19 cellular contexts compared by ENCODE assay signal in the genomic region with DNA sequence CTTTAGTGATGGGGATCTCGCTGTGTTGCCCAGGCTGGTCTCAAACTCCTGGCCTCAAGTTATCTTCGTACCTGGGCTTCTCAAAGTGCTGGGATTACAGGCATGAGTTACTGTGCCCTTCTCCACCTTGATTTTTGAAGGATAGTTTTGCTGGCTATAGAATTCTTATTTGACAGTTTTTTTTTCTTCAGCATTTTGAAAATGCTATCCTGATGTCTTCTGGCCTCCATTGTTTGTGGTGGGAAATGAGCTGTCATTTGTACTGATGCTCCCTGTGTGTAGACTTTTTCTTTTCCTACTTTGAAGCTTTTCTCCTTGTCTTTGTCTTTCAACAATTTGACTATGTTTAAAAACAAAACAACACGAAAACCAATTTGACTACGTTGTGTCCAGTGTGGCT. TPM values are rescaled to one million over a fixed set of nuclear protein-coding genes. Genes with fewer than 3 reads are reported as not detected.
DNase-seq lines count a peak whose midpoint lies in the region; ATAC-seq, FAIRE-seq and TF ChIP-seq lines count a peak whose summit lies in the region.
"Had no signal": no experiment of that assay in that cellular context is flagged by ENCODE, and none has a peak within 500 bp of the region (broad histone marks: within the 10 kb centered on the region; RNA-seq: fewer than 3 reads in every experiment).

No MANE protein-coding gene starts in this region.

- H3K9me2 ChIP-seq in GM23248 (ENCODE audit: insufficient read depth) (no peaks in the 10 kb centered on the region), SU-DHL-6 (replicated peaks; ENCODE audit: insufficient read depth, low read length) (no peaks in the 10 kb centered on the region)

- in situ Hi-C loops in GM23248 (cut with MboI): no loop called here

- H3K79me2 ChIP-seq in GM23248 (ENCODE audit: insufficient read depth) (peaks cover 98% of the 10 kb centered on the region), SU-DHL-6 (ENCODE audit: insufficient read depth, low read length) (peaks cover 93% of the 10 kb centered on the region)

- peaks cover 13% of the 10 kb centered on the region for H3K9me3 ChIP-seq in A549
- H3K9me3 ChIP-seq in GM23248 (ENCODE audit: low read depth): no peaks in the 10 kb centered on the region
- H3K9me3 ChIP-seq in SU-DHL-6 (ENCODE audit: insufficient read depth, low read length): peaks cover 11% of the 10 kb centered on the region; the same call in 1 of the 2 replicates
- peaks cover 0 to 6% of the 10 kb centered on the region in 2 donors for H3K9me3 ChIP-seq in CD4-positive, alpha-beta memory T cell (ENCODE audit: control insufficient read depth in 1 of 2, low read length in 2 of 2)

- H3K4me2 ChIP-seq in A549: no peak overlapping the region
- no peak overlapping the region for H3K4me2 ChIP-seq in GM23248 (ENCODE audit: unreplicated experiment)
- H3K4me2 ChIP-seq in SU-DHL-6 (ENCODE audit: low read depth, low read length, poor library complexity, severe bottlenecking): peak overlapping the region; percentile 53

- no peak for TF ChIP-seq RAD21 in A549 (conservative IDR thresholded peaks at IDR 0.05 in 1 of 2, IDR thresholded peaks at IDR 0.05 in 1 of 2)

- 95% methylated on average over 4 of the region's 4 CpGs for WGBS in A549 (ENCODE audit: missing lambda C conversion rate)
- 99 to 100% methylated on average over 4 of the region's 4 CpGs for WGBS in GM23248 (ENCODE audit: low coverage in 1 of 2, low lambda C conversion rate in 2 of 2, missing lambda C conversion rate in 2 of 2), 2 experiments

- H3K4me1 ChIP-seq in A549: peaks cover 22% of the 10 kb centered on the region; the same call in 2 of the 3 replicates
- peaks cover 25% of the 10 kb centered on the region for H3K4me1 ChIP-seq in GM23248 (ENCODE audit: insufficient read depth)
- H3K4me1 ChIP-seq in CD4-positive, alpha-beta memory T cell (ENCODE audit: insufficient read depth, low read length): no peaks in the 10 kb centered on the region
- H3K4me1 ChIP-seq: SJCRH30 had no signal

- H3K27ac ChIP-seq in A549 (no peak overlapping the region), GM23248 (peak overlapping the region; percentile 16; the same call in 1 of the 2 replicates), SU-DHL-6 (ENCODE audit: low read depth, low read length) (peak overlapping the region; percentile 92)
- H3K27ac ChIP-seq in CD4-positive, alpha-beta memory T cell (ENCODE audit: low read depth, low read length): no peak overlapping the region
- H3K27ac ChIP-seq: C4-2B, SJCRH30 had no signal

- peak; percentile 96 for FAIRE-seq in A549 (lab: Jason Lieb, UNC)

- H3K9me3 Mint-ChIP-seq in glutamatergic neuron (ENCODE audit: unreplicated experiment): peaks cover 2% of the 10 kb centered on the region
- H3K9me3 Mint-ChIP-seq in CD4-positive, alpha-beta memory T cell: peaks cover 0 to 41% (median 20%) of the 10 kb centered on the region in 8 donors

- H3K36me3 ChIP-seq in GM23248 (ENCODE audit: low read depth) (no peaks in the 10 kb centered on the region), SU-DHL-6 (ENCODE audit: low read length) (peaks cover 20% of the 10 kb centered on the region)
- no peaks in the 10 kb centered on the region for H3K36me3 ChIP-seq in CD4-positive, alpha-beta memory T cell (ENCODE audit: insufficient read depth, low read length)

- no peak for DNase-seq in A549 (ENCODE audit: low read depth in 1 of 2, low spot score in 1 of 2)
- DNase-seq in GM23248: no peak
- no peak for DNase-seq in glutamatergic neuron
- no peak for DNase-seq in activated CD4-positive, CD25-positive, alpha-beta regulatory T cell (lab: John Stamatoyannopoulos, UW)
- DNase-seq in CD4-positive, alpha-beta memory T cell: no peak
- no peak for DNase-seq in NCI-H1092 treated with DMSO at 0.1 percent for 48 hours (lab: John Stamatoyannopoulos, UW)
- DNase-seq: DMS153, H7, NCI-H1417, NCI-H1930, NCI-H446, NCI-H69, OCI-M1, RPMI8226, SJCRH30 had no signal

- H3K27ac Mint-ChIP-seq in glutamatergic neuron (ENCODE audit: unreplicated experiment): peak overlapping the region; percentile 57
- no peak overlapping the region for H3K27ac Mint-ChIP-seq in CD4-positive, alpha-beta memory T cell

- TF ChIP-seq CTCF in A549 (IDR thresholded peaks at IDR 0.05) (no peak), SU-DHL-6 (IDR thresholded peaks at IDR 0.05; ENCODE audit: insufficient read depth, low read length, poor library complexity, severe bottlenecking) (no peak), glutamatergic neuron (IDR thresholded peaks at IDR 0.05; ENCODE audit: partially characterized antibody, unreplicated experiment) (no peak)

- H3K4me3 ChIP-seq in A549: no peak overlapping the region
- no peak overlapping the region for H3K4me3 ChIP-seq in GM23248
- H3K4me3 ChIP-seq in SU-DHL-6 (ENCODE audit: insufficient read depth, low read length, poor library complexity, severe bottlenecking): peak overlapping the region; percentile 36
- H3K4me3 ChIP-seq in CD4-positive, alpha-beta memory T cell (ENCODE audit: low read length in 2 of 2): no peak overlapping the region
- H3K4me3 ChIP-seq: SJCRH30 had no signal

- intact Hi-C loops in CD4-positive, alpha-beta memory T cell (cut with micrococcal nuclease): no loop called here

- no peaks in the 10 kb centered on the region for H4K20me1 ChIP-seq in GM23248 (ENCODE audit: insufficient read depth)
- H4K20me1 ChIP-seq in SU-DHL-6 (ENCODE audit: low read depth, low read length): no peaks in the 10 kb centered on the region

- no peak for TF ChIP-seq EP300 in A549 (IDR thresholded peaks at IDR 0.05)

- CTCF ChIA-PET in A549 (lab: Yijun Ruan, JAX): interaction anchor here (0.5 to 1.0 kb wide), 2 partner anchors 40 to 55 kb away, joined by 3 read pairs; a partner anchor contains a TSS
- CTCF ChIA-PET in CD4-positive, alpha-beta memory T cell (lab: Charles Lee; ENCODE audit: partially characterized antibody): interaction anchor here (0.6 kb wide), 1 partner anchor 174 kb away, joined by 3 read pairs; no protein-coding TSS in a partner anchor

- peaks cover 24% of the 10 kb centered on the region for H3K4me1 Mint-ChIP-seq in glutamatergic neuron (ENCODE audit: low read depth, unreplicated experiment)
- H3K4me1 Mint-ChIP-seq in CD4-positive, alpha-beta memory T cell: peaks cover under 1 to 11% (median 3%) of the 10 kb centered on the region in 4 donors

- no peak for TF ChIP-seq POLR2A in A549 (IDR thresholded peaks at IDR 0.05; ENCODE audit: low read length)

- peaks cover 8% of the 10 kb centered on the region for H3K27me3 Mint-ChIP-seq in glutamatergic neuron (ENCODE audit: unreplicated experiment)
- H3K27me3 Mint-ChIP-seq in CD4-positive, alpha-beta memory T cell: no peaks in the 10 kb centered on the region

- H2AFZ ChIP-seq in GM23248 (no peak overlapping the region), SU-DHL-6 (ENCODE audit: low read depth, low read length, severe bottlenecking) (no peak overlapping the region)

- peaks cover 22% of the 10 kb centered on the region; the same call in 1 of the 2 replicates for H3F3A ChIP-seq in GM23248 (ENCODE audit: insufficient read depth)
- H3F3A ChIP-seq in SU-DHL-6 (ENCODE audit: insufficient read depth): peaks cover 62% of the 10 kb centered on the region

- ATAC-seq in A549 (no peak), GM19463 (IDR thresholded peaks at IDR 0.05; ENCODE audit: unreplicated experiment) (no peak)

- H3K4me3 Mint-ChIP-seq in glutamatergic neuron (ENCODE audit: unreplicated experiment): no peak overlapping the region
- peak overlapping the region in 1 of 8 donors; percentile 40 for H3K4me3 Mint-ChIP-seq in CD4-positive, alpha-beta memory T cell

- H3K36me3 Mint-ChIP-seq in glutamatergic neuron (ENCODE audit: unreplicated experiment): peaks cover 8% of the 10 kb centered on the region
- H3K36me3 Mint-ChIP-seq in CD4-positive, alpha-beta memory T cell: peaks cover 15 to 25% of the 10 kb centered on the region in 2 donors

- H3K9ac ChIP-seq in GM23248 (no peak overlapping the region), SU-DHL-6 (ENCODE audit: low read length) (no peak overlapping the region)

- H3K27me3 ChIP-seq in GM23248 (replicated peaks; ENCODE audit: insufficient read depth): no peaks in the 10 kb centered on the region
- no peaks in the 10 kb centered on the region for H3K27me3 ChIP-seq in SU-DHL-6 (ENCODE audit: low read length)
- H3K27me3 ChIP-seq in CD4-positive, alpha-beta memory T cell (ENCODE audit: insufficient read depth, low read length): no peaks in the 10 kb centered on the region
- H3K27me3 ChIP-seq: SJCRH30 had no signal

- POLR2A ChIA-PET in A549 (lab: Yijun Ruan, JAX): no interaction called here
- POLR2A ChIA-PET in CD4-positive, alpha-beta memory T cell (lab: Charles Lee; ENCODE audit: partially characterized antibody): no interaction called here

TF ChIP-seq in A549, 52 proteins besides CTCF, POLR2A, EP300 and RAD21 (continues in another document):
- TF ChIP-seq, protein P1, sequence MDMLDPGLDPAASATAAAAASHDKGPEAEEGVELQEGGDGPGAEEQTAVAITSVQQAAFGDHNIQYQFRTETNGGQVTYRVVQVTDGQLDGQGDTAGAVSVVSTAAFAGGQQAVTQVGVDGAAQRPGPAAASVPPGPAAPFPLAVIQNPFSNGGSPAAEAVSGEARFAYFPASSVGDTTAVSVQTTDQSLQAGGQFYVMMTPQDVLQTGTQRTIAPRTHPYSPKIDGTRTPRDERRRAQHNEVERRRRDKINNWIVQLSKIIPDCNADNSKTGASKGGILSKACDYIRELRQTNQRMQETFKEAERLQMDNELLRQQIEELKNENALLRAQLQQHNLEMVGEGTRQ (IDR thresholded peaks at IDR 0.05): no peak
- TF ChIP-seq EHF (CRISPR knock-in tag; IDR thresholded peaks at IDR 0.05): no peak

RNA-seq across cellular contexts. Expression of a gene that starts 54.2 kb away (rescaled TPM):
- 28.9 and 47.8 TPM in 2 replicates for polyA plus RNA-seq in A549 (2011; rRNA removed)
- polyA plus RNA-seq in A549 (2012; cell fraction: cytosol; rRNA removed): 27.9 and 36.2 TPM in 2 replicates
- polyA plus RNA-seq in A549 (2012; cell fraction: nucleus; rRNA removed): 73.6 and 96.7 TPM in 2 replicates
- 50.6 to 55.4 TPM (median 53.9 TPM) in 3 replicates for polyA plus RNA-seq in A549 (2017; fragmentation: RNase III; extraction: RNeasy Plus Mini Kit Qiagen cat#74134 plus additional on column Dnase treatment)
- polyA minus RNA-seq in A549 (2011; rRNA and poly(A)+ RNA removed): 156 and 168 TPM in 2 replicates
- 12.1 and 34.3 TPM in 2 replicates for total RNA-seq in GM23248 (2014; rRNA removed; shearing (Covaris generic))
- polyA plus RNA-seq in GM23248 (2016; fragmentation: Nextera tagmentation; extraction: Ambion mirVana): 2.6 and 3.7 TPM in 2 replicates
- total RNA-seq in glutamatergic neuron (ENCODE audit: unreplicated experiment): 97.7 TPM
- total RNA-seq in CD4-positive, alpha-beta memory T cell: 10 to 100 TPM; 31.8 to 35.0 TPM
- polyA plus RNA-seq in CD4-positive, alpha-beta memory T cell: 1 to 10 TPM in 1 of 2 donors, under 1 TPM in 1; 0.39 to 3.8 TPM

RNA-seq across cellular contexts. Expression of a gene that starts 54.8 kb away (rescaled TPM):
- not detected in 2 replicates for polyA plus RNA-seq in A549 (2011; rRNA removed)
- polyA plus RNA-seq in A549 (2012; cell fraction: cytosol; rRNA removed): not detected in 2 replicates
- polyA plus RNA-seq in A549 (2012; cell fraction: nucleus; rRNA removed): not detected in 2 replicates
- not detected in 3 replicates for polyA plus RNA-seq in A549 (2017; fragmentation: RNase III; extraction: RNeasy Plus Mini Kit Qiagen cat#74134 plus additional on column Dnase treatment)
- not detected in 2 replicates for polyA minus RNA-seq in A549 (2011; rRNA and poly(A)+ RNA removed)
- total RNA-seq in GM23248 (2014; rRNA removed; shearing (Covaris generic)): not detected in 2 replicates
- polyA plus RNA-seq in GM23248 (2016; fragmentation: Nextera tagmentation; extraction: Ambion mirVana): not detected in 2 replicates
- not detected for total RNA-seq in glutamatergic neuron (ENCODE audit: unreplicated experiment)
- total RNA-seq in CD4-positive, alpha-beta memory T cell: not detected
- polyA plus RNA-seq in CD4-positive, alpha-beta memory T cell: not detected
- total RNA-seq: A172, H7, SJCRH30 had no signal

Comparison
In these comparisons a context has a peak if more than half of its experiments do, and no peak if none do; other contexts are left out.
1. H3K27ac ChIP-seq: peak in GM23248 (single experiment) and SU-DHL-6 (single experiment); none in A549 (0 of 2) and CD4-positive, alpha-beta memory T cell (single experiment).